In the genomic region with DNA sequence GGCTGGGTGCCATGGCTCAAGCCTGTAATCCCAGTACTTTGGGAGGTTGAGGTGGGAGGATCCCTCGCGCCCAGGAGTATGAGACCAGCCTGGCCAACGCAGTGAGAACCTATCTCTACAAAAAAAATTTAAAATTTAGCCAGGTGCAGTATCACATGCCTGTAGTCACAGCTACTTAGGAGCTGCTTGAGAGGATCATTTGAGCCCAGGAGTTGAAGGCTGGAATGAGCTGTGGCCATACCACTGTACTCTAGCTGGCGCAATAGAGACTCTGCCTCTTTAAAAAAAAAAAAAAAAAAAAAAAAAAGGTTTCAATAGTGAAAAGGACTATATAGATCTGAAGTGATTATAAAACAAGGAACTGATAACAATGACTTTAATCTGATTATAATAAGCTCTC, we compare ENCODE assay signal across 23 cellular contexts. TPM values are rescaled to one million over a fixed set of nuclear protein-coding genes. Genes with fewer than 3 reads are reported as not detected.
A peak's percentile ranks its signal among the peaks of the same experiment; 100 is the strongest.
DNase-seq lines count a peak whose midpoint lies in the region; ATAC-seq and TF ChIP-seq lines count a peak whose summit lies in the region.
"Had no signal": no experiment of that assay in that cellular context is flagged by ENCODE, and none has a peak within 500 bp of the region (broad histone marks: within the 10 kb centered on the region; RNA-seq: fewer than 3 reads in every experiment).

No MANE protein-coding gene starts in this region.

- no peak overlapping the region for H3T11ph ChIP-seq in H9 (ENCODE audit: low read length)

- no peaks in the 10 kb centered on the region for H3K4me1 ChIP-seq in H9 (ENCODE audit: insufficient read depth, low read length)
- H3K4me1 ChIP-seq in lower lobe of right lung = peaks cover 13% of the 10 kb centered on the region
- no peaks in the 10 kb centered on the region for H3K4me1 ChIP-seq in ascending aorta
- H3K4me1 ChIP-seq: Caco-2, testis, vagina had no signal

- H3K9me3 ChIP-seq in H9 (ENCODE audit: control insufficient read depth, low read depth, low read length) (no peaks in the 10 kb centered on the region), lower lobe of right lung (no peaks in the 10 kb centered on the region), ascending aorta (no peaks in the 10 kb centered on the region)
- H3K9me3 ChIP-seq: Caco-2, right atrium auricular region, testis, vagina had no signal

- ATAC-seq in activated CD8-positive, alpha-beta T cell treated with anti-CD3 and anti-CD28 coated beads for 36 hours = no peak
- ATAC-seq in activated CD8-positive, alpha-beta T cell treated with anti-CD3 and anti-CD28 coated beads, Interleukin-2, amount 10 ng/mL, durations not matched to agents 7 days and 5 days = no peak
- ATAC-seq in lower lobe of right lung (peak; percentile 86 to 89), HG02623 (IDR thresholded peaks at IDR 0.05; ENCODE audit: unreplicated experiment) (no peak)
- ATAC-seq: activated CD4-positive, alpha-beta T cell treated with anti-CD3 and anti-CD28 coated beads for 36 hours; stimulated activated naive B cell treated with anti-CD40 and anti-IgM and Interleukin-4, amounts not matched to agents 10 μg/mL and 1 μg/mL and 100 μg/mL, for 72 hours had no signal

- H3K23ac ChIP-seq in H9 (ENCODE audit: insufficient read length, low read depth, low read length) = no peak overlapping the region

- no peak overlapping the region for H2BK120ac ChIP-seq in H9 (ENCODE audit: low read depth, low read length, poor library complexity, severe bottlenecking)

- intact Hi-C loops in activated CD8-positive, alpha-beta T cell treated with anti-CD3 and anti-CD28 coated beads for 36 hours (cut with micrococcal nuclease) = no loop called here
- intact Hi-C loops in lower lobe of right lung (cut with DNase I) (no loop called here), ascending aorta (cut with DNase I) (no loop called here)

- no peak overlapping the region for H4K91ac ChIP-seq in H9 (ENCODE audit: insufficient read length, low read depth, low read length)

- DNase-seq in activated CD8-positive, alpha-beta T cell treated with anti-CD3 and anti-CD28 coated beads for 36 hours = no peak
- no peak for DNase-seq in activated CD8-positive, alpha-beta T cell treated with anti-CD3 and anti-CD28 coated beads, Interleukin-2, amount 10 ng/mL, durations not matched to agents 7 days and 5 days
- DNase-seq in H9 = no peak
- DNase-seq in lower lobe of right lung = no peak
- no peak for DNase-seq in SW 1271 (lab: John Stamatoyannopoulos, UW)
- DNase-seq in ascending aorta (ENCODE audit: low spot score in 2 of 2) = no peak
- DNase-seq: activated CD4-positive, alpha-beta T cell treated with anti-CD3 and anti-CD28 coated beads for 36 hours; Caco-2; cerebellar nuclear complex; H7; head of caudate nucleus; NCI-H1105; NCI-H1930; NCI-H226; stimulated activated CD4-positive, alpha-beta T cell treated with anti-CD3 and anti-CD28 coated beads, Interleukin-4, amount 100 ng/mL, for 24 hours; stimulated activated naive B cell treated with anti-CD40 and anti-IgM and Interleukin-4, amounts not matched to agents 10 μg/mL and 1 μg/mL and 100 μg/mL, for 72 hours; testis had no signal

- no peaks in the 10 kb centered on the region for H3K79me2 ChIP-seq in H9 (ENCODE audit: insufficient read depth, low read length)

- H2BK12ac ChIP-seq in H9 (ENCODE audit: insufficient read length, low read depth, low read length) = no peak overlapping the region

- WGBS in H9 (ENCODE audit: extremely low coverage, insufficient read length, low lambda C conversion rate) = no CpG with 5 or more reads among the region's 4 CpGs

- H2AFZ ChIP-seq in H9 (ENCODE audit: low read length) = no peak overlapping the region

- no peak overlapping the region for H2AK5ac ChIP-seq in H9 (ENCODE audit: insufficient read length, low read length)

- no peak for TF ChIP-seq CTCF in activated CD8-positive, alpha-beta T cell treated with anti-CD3 and anti-CD28 coated beads for 36 hours (IDR thresholded peaks at IDR 0.05)
- TF ChIP-seq CTCF in H9 (conservative IDR thresholded peaks at IDR 0.05) (0 out of 3 replicates have a peak, but pooled peaks have one; percentile 18), VCaP (conservative IDR thresholded peaks at IDR 0.05) (0 out of 2 replicates have a peak, but pooled peaks have one; percentile 5), lower lobe of right lung (IDR thresholded peaks at IDR 0.05) (no peak), ascending aorta (IDR thresholded peaks at IDR 0.05) (no peak)

- POLR2A ChIA-PET in activated CD8-positive, alpha-beta T cell treated with anti-CD3 and anti-CD28 coated beads for 36 hours (lab: Charles Lee) = interaction anchor here (0.5 to 3.2 kb wide), 7 partner anchors 9 to 1015 kb away, joined by 3 to 9 read pairs (median 7); partner anchors contain the start of genes ACTR10, ARID4A and PSMA3
- POLR2A ChIA-PET in activated CD8-positive, alpha-beta T cell treated with anti-CD3 and anti-CD28 coated beads, Interleukin-2, amount 10 ng/mL, durations not matched to agents 7 days and 5 days (lab: Charles Lee) = interaction anchor here (1.2 to 2.4 kb wide), 3 partner anchors 9 to 40 kb away, joined by 3 to 8 read pairs (median 4); partner anchors contain the start of gene ARID4A

- H3K14ac ChIP-seq in H9 (ENCODE audit: insufficient read depth, low read length) = no peak overlapping the region

- no peaks in the 10 kb centered on the region for H3K9me3 Mint-ChIP-seq in activated CD8-positive, alpha-beta T cell treated with anti-CD3 and anti-CD28 coated beads for 36 hours
- no peaks in the 10 kb centered on the region for H3K9me3 Mint-ChIP-seq in activated CD8-positive, alpha-beta T cell treated with anti-CD3 and anti-CD28 coated beads, Interleukin-2, amount 10 ng/mL, durations not matched to agents 7 days and 5 days (ENCODE audit: insufficient read depth)
- H3K9me3 Mint-ChIP-seq in H9 = no peaks in the 10 kb centered on the region
- H3K9me3 Mint-ChIP-seq: IgD-negative memory B cell; stimulated activated naive B cell treated with anti-CD40 and anti-IgM and Interleukin-4, amounts not matched to agents 10 μg/mL and 1 μg/mL and 100 μg/mL, for 72 hours had no signal

- CTCF ChIA-PET in activated CD8-positive, alpha-beta T cell treated with anti-CD3 and anti-CD28 coated beads for 36 hours (lab: Charles Lee) = interaction anchor here (0.5 to 1.9 kb wide), 4 partner anchors 9 to 12 kb away, joined by 3 to 6 read pairs (median 4); no protein-coding TSS in a partner anchor
- CTCF ChIA-PET in activated CD8-positive, alpha-beta T cell treated with anti-CD3 and anti-CD28 coated beads, Interleukin-2, amount 10 ng/mL, durations not matched to agents 7 days and 5 days (lab: Charles Lee) = interaction anchor here (1.0 to 1.1 kb wide), 3 partner anchors 8 to 12 kb away, joined by 3 to 5 read pairs (median 4); no protein-coding TSS in a partner anchor

- no peak overlapping the region for H2BK15ac ChIP-seq in H9 (ENCODE audit: low read depth, low read length)

- no peak overlapping the region for H2BK20ac ChIP-seq in H9 (ENCODE audit: low read depth, low read length, poor library complexity, severe bottlenecking)

- H3K4ac ChIP-seq in H9 (ENCODE audit: low read depth, low read length) = no peak overlapping the region

- H3K27me3 Mint-ChIP-seq in activated CD8-positive, alpha-beta T cell treated with anti-CD3 and anti-CD28 coated beads for 36 hours = no peaks in the 10 kb centered on the region
- no peaks in the 10 kb centered on the region for H3K27me3 Mint-ChIP-seq in activated CD8-positive, alpha-beta T cell treated with anti-CD3 and anti-CD28 coated beads, Interleukin-2, amount 10 ng/mL, durations not matched to agents 7 days and 5 days (ENCODE audit: low read depth)
- H3K27me3 Mint-ChIP-seq in H9 (ENCODE audit: low read depth) = no peaks in the 10 kb centered on the region
- H3K27me3 Mint-ChIP-seq: activated CD4-positive, alpha-beta T cell treated with anti-CD3 and anti-CD28 coated beads for 36 hours; activated naive CD8-positive, alpha-beta T cell; IgD-negative memory B cell; stimulated activated naive B cell treated with anti-CD40 and anti-IgM and Interleukin-4, amounts not matched to agents 10 μg/mL and 1 μg/mL and 100 μg/mL, for 72 hours had no signal

- no peak overlapping the region for H4K5ac ChIP-seq in H9 (ENCODE audit: insufficient read length, low read depth, low read length)

- H3K36me3 Mint-ChIP-seq in activated CD8-positive, alpha-beta T cell treated with anti-CD3 and anti-CD28 coated beads for 36 hours (ENCODE audit: low read depth) = peaks cover 41% of the 10 kb centered on the region
- peaks cover 50% of the 10 kb centered on the region for H3K36me3 Mint-ChIP-seq in activated CD8-positive, alpha-beta T cell treated with anti-CD3 and anti-CD28 coated beads, Interleukin-2, amount 10 ng/mL, durations not matched to agents 7 days and 5 days (ENCODE audit: low read depth)
- H3K36me3 Mint-ChIP-seq in H9 (ENCODE audit: insufficient read depth in 1 of 3, low read depth in 3 of 3) = peaks cover 26 to 78% (median 47%) of the 10 kb centered on the region in 3 experiments; a peak in 6 of 7 replicates
- H3K36me3 Mint-ChIP-seq: IgD-negative memory B cell had no signal

- peaks cover 2% of the 10 kb centered on the region for H3K4me1 Mint-ChIP-seq in activated CD8-positive, alpha-beta T cell treated with anti-CD3 and anti-CD28 coated beads for 36 hours (ENCODE audit: low read depth)
- peaks cover 21% of the 10 kb centered on the region for H3K4me1 Mint-ChIP-seq in activated CD8-positive, alpha-beta T cell treated with anti-CD3 and anti-CD28 coated beads, Interleukin-2, amount 10 ng/mL, durations not matched to agents 7 days and 5 days (ENCODE audit: low read depth)
- no peaks in the 10 kb centered on the region for H3K4me1 Mint-ChIP-seq in H9

- H3K9ac ChIP-seq in H9 (ENCODE audit: extremely low read depth, insufficient read length, low read length) = no peak overlapping the region

- H3K4me3 Mint-ChIP-seq in activated CD8-positive, alpha-beta T cell treated with anti-CD3 and anti-CD28 coated beads for 36 hours = no peak overlapping the region
- no peak overlapping the region for H3K4me3 Mint-ChIP-seq in activated CD8-positive, alpha-beta T cell treated with anti-CD3 and anti-CD28 coated beads, Interleukin-2, amount 10 ng/mL, durations not matched to agents 7 days and 5 days
- H3K4me3 Mint-ChIP-seq in H9 = no peak overlapping the region
- H3K4me3 Mint-ChIP-seq: activated CD4-positive, alpha-beta T cell treated with anti-CD3 and anti-CD28 coated beads for 36 hours; activated naive CD8-positive, alpha-beta T cell; stimulated activated naive B cell treated with anti-CD40 and anti-IgM and Interleukin-4, amounts not matched to agents 10 μg/mL and 1 μg/mL and 100 μg/mL, for 72 hours had no signal

- H2BK5ac ChIP-seq in H9 (ENCODE audit: insufficient read length, low read length) = no peak overlapping the region

- H3K56ac ChIP-seq in H9 (ENCODE audit: insufficient read length, low read depth, low read length) = no peak overlapping the region

- H3K27me3 ChIP-seq in H9 (ENCODE audit: insufficient read depth, low read length) = no peaks in the 10 kb centered on the region
- H3K27me3 ChIP-seq in lower lobe of right lung (ENCODE audit: low read depth) = no peaks in the 10 kb centered on the region
- H3K27me3 ChIP-seq in ascending aorta = no peaks in the 10 kb centered on the region
- H3K27me3 ChIP-seq: right atrium auricular region, testis, vagina had no signal

- H3K4me3 ChIP-seq in lower lobe of right lung (no peak overlapping the region), ascending aorta (no peak overlapping the region)
- H3K4me3 ChIP-seq: right atrium auricular region, testis, vagina had no signal

- H3K27ac ChIP-seq in H9 (ENCODE audit: insufficient read length, low read depth, low read length) = no peak overlapping the region
- no peak overlapping the region for H3K27ac ChIP-seq in VCaP
- no peak overlapping the region for H3K27ac ChIP-seq in lower lobe of right lung
- no peak overlapping the region for H3K27ac ChIP-seq in ascending aorta
- H3K27ac ChIP-seq: right atrium auricular region, testis, vagina had no signal

- H3K4me2 ChIP-seq in H9 (ENCODE audit: insufficient read depth, insufficient read length, low read length) = no peak overlapping the region

- H4K8ac ChIP-seq in H9 (replicated peaks; ENCODE audit: insufficient read length, low read depth, low read length) = no peak overlapping the region

- H3K36me3 ChIP-seq in lower lobe of right lung (peaks cover 99% of the 10 kb centered on the region), ascending aorta (peaks cover 64 to 80% of the 10 kb centered on the region in 2 donors)

- no peaks in the 10 kb centered on the region for H3K23me2 ChIP-seq in H9 (ENCODE audit: insufficient read length, low read depth, low read length, poor library complexity, severe bottlenecking)

- no peaks in the 10 kb centered on the region for H4K20me1 ChIP-seq in H9 (ENCODE audit: control insufficient read depth, insufficient read depth, insufficient read length)

- H3K27ac Mint-ChIP-seq in activated CD8-positive, alpha-beta T cell treated with anti-CD3 and anti-CD28 coated beads for 36 hours = peak overlapping the region; percentile 50
- H3K27ac Mint-ChIP-seq in activated CD8-positive, alpha-beta T cell treated with anti-CD3 and anti-CD28 coated beads, Interleukin-2, amount 10 ng/mL, durations not matched to agents 7 days and 5 days = no peak overlapping the region
- H3K27ac Mint-ChIP-seq in H9 = no peak overlapping the region
- H3K27ac Mint-ChIP-seq: activated CD4-positive, alpha-beta T cell treated with anti-CD3 and anti-CD28 coated beads for 36 hours; IgD-negative memory B cell; stimulated activated naive B cell treated with anti-CD40 and anti-IgM and Interleukin-4, amounts not matched to agents 10 μg/mL and 1 μg/mL and 100 μg/mL, for 72 hours had no signal

- H3K79me1 ChIP-seq in H9 (ENCODE audit: insufficient read depth, low read depth, low read length, poor library complexity, severe bottlenecking) = no peaks in the 10 kb centered on the region

- no peak overlapping the region for H3K18ac ChIP-seq in H9 (ENCODE audit: insufficient read length, low read depth, low read length)

RNA-seq across cellular contexts. Expression of gene PSMA3, which starts 13.5 kb away (rescaled TPM):
- total RNA-seq in activated CD8-positive, alpha-beta T cell treated with anti-CD3 and anti-CD28 coated beads for 36 hours = 100 to 1,000 TPM; 378 to 401 TPM
- total RNA-seq in activated CD8-positive, alpha-beta T cell treated with anti-CD3 and anti-CD28 coated beads, Interleukin-2, amount 10 ng/mL, durations not matched to agents 7 days and 5 days = 100 to 1,000 TPM; 257 to 275 TPM
- total RNA-seq in H9 (2021) = 340 and 342 TPM in 2 replicates
- 132 TPM for total RNA-seq in lower lobe of right lung
- total RNA-seq in ascending aorta = 83.3 TPM

RNA-seq across cellular contexts. Expression of gene ARID4A, which starts 40.2 kb away (rescaled TPM):
- total RNA-seq in activated CD8-positive, alpha-beta T cell treated with anti-CD3 and anti-CD28 coated beads for 36 hours = 10 to 100 TPM; 22.1 to 22.4 TPM
- 10 to 100 TPM; 27.0 to 28.0 TPM for total RNA-seq in activated CD8-positive, alpha-beta T cell treated with anti-CD3 and anti-CD28 coated beads, Interleukin-2, amount 10 ng/mL, durations not matched to agents 7 days and 5 days
- 12.9 and 13.2 TPM in 2 replicates for total RNA-seq in H9 (2021)
- 37.9 TPM for total RNA-seq in lower lobe of right lung
- total RNA-seq in ascending aorta = 18.2 TPM

RNA-seq across cellular contexts. Expression of gene ACTR10, which starts 58.2 kb away (rescaled TPM):
- 10 to 100 TPM; 30.3 to 36.5 TPM for total RNA-seq in activated CD8-positive, alpha-beta T cell treated with anti-CD3 and anti-CD28 coated beads for 36 hours
- 10 to 100 TPM; 49.5 to 53.4 TPM for total RNA-seq in activated CD8-positive, alpha-beta T cell treated with anti-CD3 and anti-CD28 coated beads, Interleukin-2, amount 10 ng/mL, durations not matched to agents 7 days and 5 days
- total RNA-seq in H9 (2021) (38.4 and 41.0 TPM in 2 replicates), lower lobe of right lung (58.1 TPM), ascending aorta (32.2 TPM)

Comparison
In these comparisons a context has a peak if more than half of its experiments do, and no peak if none do; other contexts are left out.
1. ATAC-seq: peak in lower lobe of right lung (2 of 2); none in activated CD8-positive, alpha-beta T cell treated with anti-CD3 and anti-CD28 coated beads for 36 hours (single experiment), activated CD8-positive, alpha-beta T cell treated with anti-CD3 and anti-CD28 coated beads, Interleukin-2, amount 10 ng/mL, durations not matched to agents 7 days and 5 days (single experiment) and HG02623 (single experiment).
2. CTCF ChIP-seq: peak in H9 (single experiment) and VCaP (single experiment); none in activated CD8-positive, alpha-beta T cell treated with anti-CD3 and anti-CD28 coated beads for 36 hours (single experiment), lower lobe of right lung (single experiment) and ascending aorta (0 of 3).